In genomic region chr10:123154943-123155505, GRCh38 we compare ENCODE assay signal across 7 cellular contexts. TPM values are rescaled to one million over a fixed set of nuclear protein-coding genes. Genes with fewer than 3 reads are reported as not detected.
A peak's percentile ranks its signal among the peaks of the same experiment; 100 is the strongest.
DNase-seq lines count a peak whose midpoint lies in the region; ATAC-seq, FAIRE-seq and TF ChIP-seq lines count a peak whose summit lies in the region.

No MANE protein-coding gene starts in this region.

- peak overlapping the region; percentile 99 for H3K4me3 Mint-ChIP-seq in GM23338

- peaks cover 48% of the 10 kb centered on the region for H4K20me1 ChIP-seq in GM23338 (replicated peaks; ENCODE audit: insufficient read depth)

- H3K27me3 ChIP-seq in GM23338 (ENCODE audit: insufficient read depth): peaks cover 30% of the 10 kb centered on the region
- H3K27me3 ChIP-seq in MG63: no peaks in the 10 kb centered on the region
- peaks cover 24% of the 10 kb centered on the region for H3K27me3 ChIP-seq in brain microvascular endothelial cell (replicated peaks)
- peaks cover 36% of the 10 kb centered on the region for H3K27me3 ChIP-seq in upper lobe of right lung

- peak overlapping the region; percentile 81 for H3K4me3 ChIP-seq in GM23338
- H3K4me3 ChIP-seq in MG63: peak overlapping the region; percentile 95
- peak overlapping the region; percentile 99 for H3K4me3 ChIP-seq in brain microvascular endothelial cell (ENCODE audit: low read depth, low read length)
- peak overlapping the region; percentile 87 for H3K4me3 ChIP-seq in lower leg skin (ENCODE audit: low read depth, poor library complexity, severe bottlenecking)
- peak overlapping the region; percentile 68 for H3K4me3 ChIP-seq in upper lobe of right lung

- H3K4me1 ChIP-seq in GM23338 (ENCODE audit: insufficient read depth) (peaks cover 38% of the 10 kb centered on the region), upper lobe of right lung (peaks cover 34% of the 10 kb centered on the region)

- in situ Hi-C loops in brain microvascular endothelial cell (cut with HindIII; ENCODE audit: low pct_ligation_motif_present, low sequenced_read_pairs): no loop called here

- ATAC-seq in GM23338: peak; percentile 37
- ATAC-seq in upper lobe of right lung: peak; percentile 40

- TF ChIP-seq CTCF in GM23338 (conservative IDR thresholded peaks at IDR 0.05; ENCODE audit: low read depth in 2 of 2): no peak
- TF ChIP-seq CTCF in brain microvascular endothelial cell (IDR thresholded peaks at IDR 0.05; ENCODE audit: low read depth, low read length, missing control alignments): no peak
- TF ChIP-seq CTCF in lower leg skin (IDR thresholded peaks at IDR 0.05): no peak
- no peak for TF ChIP-seq CTCF in upper lobe of right lung (IDR thresholded peaks at IDR 0.05)

- WGBS in lower leg skin, 2 donors: 7 to 9% methylated on average over 23 to 26 of the region's 26 CpGs

- peak overlapping the region; percentile 87 for H3K27ac Mint-ChIP-seq in GM23338

- no peak for TF ChIP-seq POLR2A in lower leg skin (IDR thresholded peaks at IDR 0.05)

- no peak for DNase-seq in GM18507 (ENCODE audit: extremely low spot score, insufficient read length, low read depth)
- DNase-seq in GM23338 (ENCODE audit: low spot score): peak; percentile 71
- DNase-seq in MG63: no peak
- peak; percentile 19 for DNase-seq in brain microvascular endothelial cell
- DNase-seq in lower leg skin (ENCODE audit: low spot score in 2 of 2): no peak
- peak; percentile 72 for DNase-seq in upper lobe of right lung
- DNase-seq in NCI-H774 (lab: John Stamatoyannopoulos, UW): no peak

- peak overlapping the region; percentile 90 for H3K4me2 ChIP-seq in GM23338

- no peaks in the 10 kb centered on the region for H3K9me2 ChIP-seq in GM23338 (ENCODE audit: insufficient read depth)

- peaks cover 59% of the 10 kb centered on the region for H3K36me3 Mint-ChIP-seq in GM23338 (ENCODE audit: low read depth)

- H3K4me1 Mint-ChIP-seq in GM23338: peaks cover 63% of the 10 kb centered on the region

- no peaks in the 10 kb centered on the region for H3K9me3 ChIP-seq in MG63
- no peaks in the 10 kb centered on the region for H3K9me3 ChIP-seq in upper lobe of right lung

- peak; percentile 75 for FAIRE-seq in GM18507 (lab: Jason Lieb, UNC)

- H3K27me3 Mint-ChIP-seq in GM23338 (ENCODE audit: insufficient read depth, low read depth, poor library complexity): peaks cover 33% of the 10 kb centered on the region

- H3F3A ChIP-seq in GM23338 (replicated peaks; ENCODE audit: low read depth): peaks cover 15% of the 10 kb centered on the region; the same call in 1 of the 2 replicates

- H3K27ac ChIP-seq in GM23338 (ENCODE audit: low read depth) (no peak overlapping the region), brain microvascular endothelial cell (peak overlapping the region; percentile 78), upper lobe of right lung (peak overlapping the region; percentile 76)

- intact Hi-C loops in lower leg skin (cut with DNase I; ENCODE audit: low total_unique reads) (no loop called here), upper lobe of right lung (cut with DNase I) (no loop called here)

- H3K79me2 ChIP-seq in GM23338 (replicated peaks; ENCODE audit: insufficient read depth): peaks cover 57% of the 10 kb centered on the region

- H3K36me3 ChIP-seq in GM23338 (ENCODE audit: insufficient read depth) (peaks cover 34% of the 10 kb centered on the region), MG63 (peaks cover 55% of the 10 kb centered on the region), brain microvascular endothelial cell (replicated peaks) (peaks cover 24% of the 10 kb centered on the region), upper lobe of right lung (peaks cover 25% of the 10 kb centered on the region)

- H2AFZ ChIP-seq in GM23338: no peak overlapping the region

- no peaks in the 10 kb centered on the region; the same call in 2 of the 3 replicates for H3K9me3 Mint-ChIP-seq in GM23338

TF ChIP-seq in GM23338, 12 proteins besides CTCF, POLR2A, EP300 and RAD21 (continues in another document):
- no peak for TF ChIP-seq ZNF331 (CRISPR knock-in tag; IDR thresholded peaks at IDR 0.05; ENCODE audit: low read depth)
- no peak for TF ChIP-seq JUNB (IDR thresholded peaks at IDR 0.05; ENCODE audit: unreplicated experiment)
- TF ChIP-seq ZNF114 (CRISPR knock-in tag; IDR thresholded peaks at IDR 0.05): no peak
- no peak for TF ChIP-seq ZNF462 (CRISPR knock-in tag; IDR thresholded peaks at IDR 0.05)
- TF ChIP-seq EZH2 (IDR thresholded peaks at IDR 0.05; ENCODE audit: low read depth, unreplicated experiment): no peak
- TF ChIP-seq STAT1 (IDR thresholded peaks at IDR 0.05; ENCODE audit: unreplicated experiment): no peak
- no peak for TF ChIP-seq CREB1 (CRISPR knock-in tag; IDR thresholded peaks at IDR 0.05; ENCODE audit: low read depth)

RNA-seq across cellular contexts. Expression of gene BUB3, which starts 0.8 kb away (rescaled TPM):
- total RNA-seq in GM23338 (2014; rRNA removed; shearing (Covaris generic)): 272 and 361 TPM in 2 replicates
- 197 and 243 TPM in 2 replicates for polyA plus RNA-seq in GM23338 (2016; fragmentation: Nextera tagmentation; extraction: Ambion mirVana)
- 164 and 222 TPM in 2 replicates for total RNA-seq in MG63 (2014; rRNA removed; shearing (Covaris generic); ENCODE audit: low replicate concordance)
- total RNA-seq in lower leg skin (100 to 1,000 TPM in 2 of 4 donors, 10 to 100 TPM in 2; 75.7 to 125 (median 102) TPM), upper lobe of right lung (61.8 TPM)

RNA-seq across cellular contexts. Expression of gene HMX2, which starts 7.1 kb away (rescaled TPM):
- total RNA-seq in GM23338 (2014; rRNA removed; shearing (Covaris generic)): 0.97 and 2.6 TPM in 2 replicates
- polyA plus RNA-seq in GM23338 (2016; fragmentation: Nextera tagmentation; extraction: Ambion mirVana): 3.1 and 3.4 TPM in 2 replicates
- total RNA-seq in MG63 (2014; rRNA removed; shearing (Covaris generic); ENCODE audit: low replicate concordance): 0.07 and 6.0 TPM in 2 replicates
- total RNA-seq in lower leg skin (not detected), upper lobe of right lung (not detected)

RNA-seq across cellular contexts. Expression of gene HMX3, which starts 19.3 kb away (rescaled TPM):
- 0.23 and 0.35 TPM in 2 replicates for total RNA-seq in GM23338 (2014; rRNA removed; shearing (Covaris generic))
- polyA plus RNA-seq in GM23338 (2016; fragmentation: Nextera tagmentation; extraction: Ambion mirVana): not detected in 2 replicates
- total RNA-seq in MG63 (2014; rRNA removed; shearing (Covaris generic); ENCODE audit: low replicate concordance): 5.0 and 8.6 TPM in 2 replicates
- not detected for total RNA-seq in lower leg skin
- total RNA-seq in upper lobe of right lung: not detected

Comparison
In these comparisons a context has a peak if more than half of its experiments do, and no peak if none do; other contexts are left out.
1. DNase-seq: peak in GM23338 (single experiment), brain microvascular endothelial cell (single experiment) and upper lobe of right lung (single experiment); none in GM18507 (single experiment), MG63 (single experiment), lower leg skin (0 of 2) and NCI-H774 (single experiment).
2. Peak in every context shown above with its lines, with median percentiles within 50 percentile points of each other: H3K4me3 ChIP-seq.